In genomic region chr12:120983759-120984158, GRCh38 we compare ENCODE assay signal across 30 cellular contexts. TPM values are rescaled to one million over a fixed set of nuclear protein-coding genes. Genes with fewer than 3 reads are reported as not detected.
A peak's percentile ranks its signal among the peaks of the same experiment; 100 is the strongest.
DNase-seq lines count a peak whose midpoint lies in the region; ATAC-seq and TF ChIP-seq lines count a peak whose summit lies in the region.
"Had no signal": no experiment of that assay in that cellular context is flagged by ENCODE, and none has a peak within 500 bp of the region (broad histone marks: within the 10 kb centered on the region; RNA-seq: fewer than 3 reads in every experiment).

No MANE protein-coding gene starts in this region.

- H3K27ac Mint-ChIP-seq in Calu3 (ENCODE audit: unreplicated experiment) (peak overlapping the region; percentile 51), neural crest cell (ENCODE audit: unreplicated experiment) (peak overlapping the region; percentile 46)
- H3K27ac Mint-ChIP-seq: activated CD4-positive, alpha-beta T cell treated with anti-CD3 and anti-CD28 coated beads for 36 hours; immature natural killer cell; mesothelial cell of epicardium; stimulated activated effector memory CD8-positive, alpha-beta T cell treated with anti-CD3 and anti-CD28 coated beads, Interleukin-12 subunit alpha, Interleukin-12 subunit beta, amount 100 ng/mL, for 72 hours had no signal

- peaks cover 49% of the 10 kb centered on the region for H3K4me1 Mint-ChIP-seq in Calu3 (ENCODE audit: low read depth, unreplicated experiment)
- H3K4me1 Mint-ChIP-seq in neural crest cell, result peaks cover 14% of the 10 kb centered on the region
- H3K4me1 Mint-ChIP-seq: activated CD4-positive, alpha-beta T cell treated with anti-CD3 and anti-CD28 coated beads for 36 hours; central memory CD8-positive, alpha-beta T cell; immature natural killer cell; mesothelial cell of epicardium; stimulated activated effector memory CD8-positive, alpha-beta T cell treated with anti-CD3 and anti-CD28 coated beads, Interleukin-12 subunit alpha, Interleukin-12 subunit beta, amount 100 ng/mL, for 72 hours had no signal

- H3K4me3 Mint-ChIP-seq in Calu3 (ENCODE audit: low read depth, unreplicated experiment) (peak overlapping the region; percentile 24), neural crest cell (no peak overlapping the region)
- H3K4me3 Mint-ChIP-seq: activated CD4-positive, alpha-beta T cell treated with anti-CD3 and anti-CD28 coated beads for 36 hours; central memory CD8-positive, alpha-beta T cell; immature natural killer cell; mesothelial cell of epicardium; nephron progenitor cell; stimulated activated effector memory CD8-positive, alpha-beta T cell treated with anti-CD3 and anti-CD28 coated beads, Interleukin-12 subunit alpha, Interleukin-12 subunit beta, amount 100 ng/mL, for 72 hours had no signal

- peak overlapping the region; percentile 78 for H3K27ac ChIP-seq in colonic mucosa
- H3K27ac ChIP-seq: foreskin keratinocyte, left ventricle myocardium inferior, SJSA1, skin epidermis, suprapubic skin, uterus had no signal

- H3K9ac ChIP-seq in colonic mucosa (ENCODE audit: low read depth in 2 of 2, low read length in 2 of 2), result peak overlapping the region in 1 of 2 donors; percentile 62

- H3K9me3 Mint-ChIP-seq in Calu3 (ENCODE audit: low read depth, unreplicated experiment) (peaks cover 3% of the 10 kb centered on the region), neural crest cell (peaks cover 3% of the 10 kb centered on the region)
- H3K9me3 Mint-ChIP-seq: central memory CD8-positive, alpha-beta T cell; immature natural killer cell; nephron progenitor cell; stimulated activated effector memory CD8-positive, alpha-beta T cell treated with anti-CD3 and anti-CD28 coated beads, Interleukin-12 subunit alpha, Interleukin-12 subunit beta, amount 100 ng/mL, for 72 hours had no signal

- no peak for ATAC-seq in GM19463 (IDR thresholded peaks at IDR 0.05; ENCODE audit: unreplicated experiment)
- no peak for ATAC-seq in GM21528 (IDR thresholded peaks at IDR 0.05; ENCODE audit: low FRiP score, unreplicated experiment)
- ATAC-seq: activated CD4-positive, alpha-beta T cell treated with anti-CD3 and anti-CD28 coated beads for 36 hours; foreskin keratinocyte; stimulated activated effector memory CD8-positive, alpha-beta T cell treated with anti-CD3 and anti-CD28 coated beads, Interleukin-12 subunit alpha, Interleukin-12 subunit beta, amount 100 ng/mL, for 72 hours had no signal

- no peak for TF ChIP-seq CTCF in Calu3 (IDR thresholded peaks at IDR 0.05; ENCODE audit: unreplicated experiment)
- TF ChIP-seq CTCF in colonic mucosa (IDR thresholded peaks at IDR 0.05), result no peak
- no peak for TF ChIP-seq CTCF in neural crest cell (conservative IDR thresholded peaks at IDR 0.05)

- H3K36me3 Mint-ChIP-seq in Calu3 (ENCODE audit: insufficient read depth, unreplicated experiment), result peaks cover 49% of the 10 kb centered on the region
- H3K36me3 Mint-ChIP-seq in neural crest cell (ENCODE audit: low read depth), result no peaks in the 10 kb centered on the region
- H3K36me3 Mint-ChIP-seq: immature natural killer cell; mesothelial cell of epicardium; stimulated activated effector memory CD8-positive, alpha-beta T cell treated with anti-CD3 and anti-CD28 coated beads, Interleukin-12 subunit alpha, Interleukin-12 subunit beta, amount 100 ng/mL, for 72 hours had no signal

- no TSS peak for BruUV-seq in Calu3 (replicated peaks; lab: Mats Ljungman, UMichigan)

- H3K9me3 ChIP-seq in colonic mucosa, result no peaks in the 10 kb centered on the region
- H3K9me3 ChIP-seq: left ventricle myocardium inferior, SJSA1, suprapubic skin, uterus had no signal

- intact Hi-C loops in Calu3 (cut with micrococcal nuclease; ENCODE audit: unreplicated experiment), result no loop called here
- intact Hi-C loops in colonic mucosa (cut with DNase I), result no loop called here

- DNase-seq in Calu3 (no peak), colonic mucosa (no peak), neural crest cell (ENCODE audit: low read depth, low spot score) (no peak), NCI-H1694 (lab: John Stamatoyannopoulos, UW) (no peak)
- DNase-seq: activated CD4-positive, alpha-beta T cell treated with anti-CD3 and anti-CD28 coated beads for 36 hours; activated naive CD4-positive, alpha-beta T cell treated with anti-CD3 and anti-CD28 coated beads, Interleukin-2, amount 50 U/mL, for 16 hours; aorta; C1 segment of cervical spinal cord; effector CD4-positive, alpha-beta T cell; foreskin keratinocyte; immature natural killer cell; KBM-7; left ventricle myocardium inferior; NCI-H1436 treated with DMSO at 0.1 percent for 48 hours; NCI-H2171; NCI-H524; nephron progenitor cell; stimulated activated CD4-positive, alpha-beta T cell treated with anti-CD3 and anti-CD28 coated beads, Interleukin-2, amount 100 ng/mL, for 24 hours; T-helper 1 cell; uterus had no signal

- H3K4me1 ChIP-seq in colonic mucosa, result no peaks in the 10 kb centered on the region
- H3K4me1 ChIP-seq: foreskin keratinocyte, left ventricle myocardium inferior, SJSA1, suprapubic skin, uterus had no signal

- CTCF ChIA-PET in Calu3 (lab: Charles Lee), result interaction anchor here (0.6 to 1.4 kb wide), 7 partner anchors 9 to 323 kb away, joined by 3 to 9 read pairs (median 3); no protein-coding TSS in a partner anchor

- H3K27me3 Mint-ChIP-seq in Calu3 (ENCODE audit: unreplicated experiment), result no peaks in the 10 kb centered on the region
- H3K27me3 Mint-ChIP-seq in neural crest cell (ENCODE audit: low read depth), result no peaks in the 10 kb centered on the region
- H3K27me3 Mint-ChIP-seq: activated CD4-positive, alpha-beta T cell treated with anti-CD3 and anti-CD28 coated beads for 36 hours; central memory CD8-positive, alpha-beta T cell had no signal

- no peaks in the 10 kb centered on the region for H3K27me3 ChIP-seq in colonic mucosa
- H3K27me3 ChIP-seq: foreskin keratinocyte, SJSA1, suprapubic skin, uterus had no signal

- no peak overlapping the region for H3K4me3 ChIP-seq in colonic mucosa
- H3K4me3 ChIP-seq: left ventricle myocardium inferior, SJSA1, skin epidermis, suprapubic skin, uterus had no signal

- no peaks in the 10 kb centered on the region for H3K36me3 ChIP-seq in colonic mucosa
- H3K36me3 ChIP-seq: left ventricle myocardium inferior, SJSA1, suprapubic skin, uterus had no signal

RNA-seq across cellular contexts. Expression of gene HNF1A, which starts 5.4 kb away (rescaled TPM):
- total RNA-seq in Calu3 (2022), result 8.4 and 10.0 TPM in 2 replicates
- 10 to 100 TPM; 18.0 to 24.7 TPM for total RNA-seq in colonic mucosa
- total RNA-seq in neural crest cell, result not detected in 2 replicates
- total RNA-seq: activated CD4-positive, alpha-beta T cell treated with anti-CD3 and anti-CD28 coated beads for 36 hours; activated CD8-positive, alpha-beta memory T cell treated with anti-CD3 and anti-CD28 coated beads for 36 hours; aorta; foreskin keratinocyte; left ventricle myocardium inferior; mesothelial cell of epicardium; pulmonary artery endothelial cell; SJSA1 had no signal

RNA-seq across cellular contexts. Expression of gene C12orf43, which starts 32.5 kb away (rescaled TPM):
- total RNA-seq in Calu3 (2022) (26.2 and 28.7 TPM in 2 replicates), colonic mucosa (10 to 100 TPM; 10.6 to 18.3 TPM), neural crest cell (25.3 and 25.8 TPM in 2 replicates)

RNA-seq across cellular contexts. Expression of gene OASL, which starts 55.3 kb away (rescaled TPM):
- 73.7 and 231 TPM in 2 replicates for total RNA-seq in Calu3 (2022)
- 1 to 10 TPM; 5.2 to 7.0 TPM for total RNA-seq in colonic mucosa
- not detected in 2 replicates for total RNA-seq in neural crest cell
- total RNA-seq: SJSA1 had no signal
